8 cellular contexts compared by ENCODE assay signal in genomic region chr1:54199151-54199764, GRCh38. TPM values are rescaled to one million over a fixed set of nuclear protein-coding genes. Genes with fewer than 3 reads are reported as not detected.
DNase-seq lines count a peak whose midpoint lies in the region; ATAC-seq and TF ChIP-seq lines count a peak whose summit lies in the region.

No MANE protein-coding gene starts in this region.

- DNase-seq in ELR (ENCODE audit: low read depth) (peak; percentile 26), head of caudate nucleus (peak in 23 of 42 donors; percentile 6 to 48 (median 26)), skeletal muscle cell (ENCODE audit: low read depth) (no peak), kidney tubule cell (ENCODE audit: low spot score) (no peak), sciatic nerve (ENCODE audit: low spot score) (no peak)

- TF ChIP-seq CTCF in WI38 (IDR thresholded peaks at IDR 0.05; ENCODE audit: low read depth, low read length), result no peak

- intact Hi-C loops in head of caudate nucleus (cut with DNase I), result no loop called here
- intact Hi-C loops in sciatic nerve (cut with DNase I), result no loop called here

- ATAC-seq in HG03159 (IDR thresholded peaks at IDR 0.05; ENCODE audit: unreplicated experiment) (peak; percentile 10), sciatic nerve (no peak), HG03135 (IDR thresholded peaks at IDR 0.05; ENCODE audit: unreplicated experiment) (no peak)

- peak overlapping the region; percentile 97 for H3K4me3 ChIP-seq in WI38 (ENCODE audit: low read depth, low read length)
- H3K4me3 ChIP-seq in skeletal muscle cell (ENCODE audit: low read depth, low read length), result peak overlapping the region; percentile 95

RNA-seq across cellular contexts. Expression of gene CYB5RL, which starts 0.6 kb away (rescaled TPM):
- 8.1 TPM for total RNA-seq in sciatic nerve

RNA-seq across cellular contexts. Expression of gene MRPL37, which starts 0.7 kb away (rescaled TPM):
- 31.1 TPM for total RNA-seq in sciatic nerve

RNA-seq across cellular contexts. Expression of gene CDCP2, which starts 46.5 kb away (rescaled TPM):
- total RNA-seq in sciatic nerve, result 0.22 TPM

Comparison
In these comparisons a context has a peak if more than half of its experiments do, and no peak if none do; other contexts are left out.
1. DNase-seq: peak in ELR (single experiment) and head of caudate nucleus (23 of 42); none in skeletal muscle cell (single experiment), kidney tubule cell (single experiment) and sciatic nerve (single experiment).